ENCODE assay signal across 7 cellular contexts in genomic region chr12:104941454-104941853, GRCh38.
"Had no signal": no experiment of that assay in that cellular context is flagged by ENCODE, and none has a peak within 500 bp of the region (broad histone marks: within the 10 kb centered on the region; RNA-seq: fewer than 3 reads in every experiment).

No MANE protein-coding gene starts in this region.

- H3K4me3 ChIP-seq: GM12878 had no signal

- DNase-seq: GDM1 had no signal

- FAIRE-seq: G401.6, GM12878, GM12891, GM12892, GM18507, GM19239 had no signal

- ATAC-seq: GM12878 had no signal
